In the genomic region with DNA sequence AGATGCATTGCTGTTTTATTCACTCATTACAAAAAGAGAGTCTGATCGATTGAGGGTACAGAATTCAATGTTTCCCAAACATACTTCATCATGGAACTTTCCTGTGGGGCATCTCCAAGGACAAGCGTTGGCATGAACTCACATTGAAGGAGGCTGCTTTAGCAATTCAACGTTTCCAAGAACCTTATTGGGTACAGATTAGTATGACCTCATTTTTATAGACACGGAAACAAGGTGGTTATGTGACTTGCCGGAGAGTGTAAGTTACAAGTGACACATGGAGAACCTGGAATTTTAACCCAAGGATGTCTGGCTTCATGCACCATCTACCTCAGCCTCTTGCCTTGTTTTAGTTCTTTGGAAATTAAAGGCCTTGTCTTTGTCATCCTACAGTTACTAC, we compare ENCODE assay signal across 1 cellular context.
TF ChIP-seq lines count a peak whose summit lies in the region.

No MANE protein-coding gene starts in this region.

TF ChIP-seq in H1, 55 proteins besides CTCF, POLR2A, EP300 and RAD21:
- no peak for TF ChIP-seq SP4 (IDR thresholded peaks at IDR 0.05; ENCODE audit: low read length)
- TF ChIP-seq EZH2 (IDR thresholded peaks at IDR 0.05; ENCODE audit: low read depth, low read length, severe bottlenecking): no peak
- TF ChIP-seq, protein P1, sequence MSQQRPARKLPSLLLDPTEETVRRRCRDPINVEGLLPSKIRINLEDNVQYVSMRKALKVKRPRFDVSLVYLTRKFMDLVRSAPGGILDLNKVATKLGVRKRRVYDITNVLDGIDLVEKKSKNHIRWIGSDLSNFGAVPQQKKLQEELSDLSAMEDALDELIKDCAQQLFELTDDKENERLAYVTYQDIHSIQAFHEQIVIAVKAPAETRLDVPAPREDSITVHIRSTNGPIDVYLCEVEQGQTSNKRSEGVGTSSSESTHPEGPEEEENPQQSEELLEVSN (IDR thresholded peaks at IDR 0.05): no peak
- no peak for TF ChIP-seq MAFK (IDR thresholded peaks at IDR 0.05; ENCODE audit: low read depth, low read length)
- no peak for TF ChIP-seq CEBPB (IDR thresholded peaks at IDR 0.05; ENCODE audit: low read depth, low read length)
- TF ChIP-seq TAF1 (IDR thresholded peaks at IDR 0.05; ENCODE audit: low read depth, low read length): no peak
- TF ChIP-seq TEAD4 (IDR thresholded peaks at IDR 0.05; ENCODE audit: low read depth, low read length): no peak
- no peak for TF ChIP-seq RBBP5 (IDR thresholded peaks at IDR 0.05; ENCODE audit: borderline replicate concordance, low read depth, low read length)
- TF ChIP-seq CBX5 (IDR thresholded peaks at IDR 0.05; ENCODE audit: low read depth, low read length): no peak
TF ChIP-seq in H1: peak in this region for 0.
